In the genomic region with DNA sequence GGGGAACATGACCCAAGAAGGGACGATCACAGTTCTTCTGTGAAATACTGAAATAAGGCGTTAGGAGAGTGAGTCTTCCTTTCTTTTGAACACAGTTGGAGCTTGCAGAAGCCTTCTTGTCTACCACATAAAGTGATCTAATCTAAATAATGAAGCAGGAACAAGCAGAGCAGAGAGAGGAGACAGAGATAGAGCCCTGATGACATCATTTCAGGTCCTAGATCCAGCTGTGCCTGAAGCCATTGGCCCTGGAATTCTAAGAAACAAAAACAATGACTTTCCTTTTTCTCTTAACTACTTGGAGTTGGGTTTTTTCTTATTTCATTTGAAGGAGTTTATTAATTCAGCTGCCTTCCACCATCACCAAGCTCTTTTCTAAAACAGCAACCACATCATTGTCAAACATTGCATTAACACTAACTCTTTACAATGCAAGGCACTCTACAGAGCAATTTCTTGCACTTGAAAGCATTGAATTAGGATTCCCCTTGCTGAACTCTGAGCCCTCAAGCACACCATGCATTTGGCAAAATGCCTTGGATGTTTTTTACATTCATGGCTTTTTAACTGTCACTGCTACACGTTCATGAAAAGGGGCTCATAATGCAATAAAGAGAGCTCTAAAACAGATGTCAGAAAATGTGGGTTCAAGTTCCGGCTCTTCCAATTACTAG, we compare ENCODE assay signal across 14 cellular contexts.
"Had no signal": no experiment of that assay in that cellular context is flagged by ENCODE, and none has a peak within 500 bp of the region (broad histone marks: within the 10 kb centered on the region; RNA-seq: fewer than 3 reads in every experiment).

No MANE protein-coding gene starts in this region.

- DNase-seq: activated CD4-positive, alpha-beta T cell treated with anti-CD3 and anti-CD28 coated beads for 1 hour; activated CD4-positive, alpha-beta T cell treated with anti-CD3 and anti-CD28 coated beads, Interleukin-2, amount 50 U/mL, for 48 hours; activated CD8-positive, alpha-beta memory T cell treated with anti-CD3 and anti-CD28 coated beads, Interleukin-2, amount 10 ng/mL, durations not matched to agents 7 days and 5 days; activated naive CD4-positive, alpha-beta T cell treated with anti-CD3 and anti-CD28 coated beads, Interleukin-2, amount 50 U/mL, for 16 hours; activated T-cell treated with anti-CD3 and anti-CD28 coated beads, Interleukin-2, amount 50 U/mL, for 24 hours; hippocampal formation; kidney; left ventricle myocardium inferior; natural killer cell; T-helper 9 cell had no signal

- H3K4me1 ChIP-seq: left ventricle myocardium inferior had no signal

- H3K4me3 ChIP-seq: left ventricle myocardium inferior had no signal

- ATAC-seq: activated CD8-positive, alpha-beta memory T cell treated with anti-CD3 and anti-CD28 coated beads, Interleukin-2, amount 10 ng/mL, durations not matched to agents 7 days and 5 days; esophagus mucosa; natural killer cell; stimulated activated effector memory CD8-positive, alpha-beta T cell treated with anti-CD3 and anti-CD28 coated beads, Interleukin-12 subunit alpha, Interleukin-12 subunit beta, amount 100 ng/mL, for 72 hours had no signal

- H3K36me3 ChIP-seq: left ventricle myocardium inferior, neutrophil had no signal

- H3K27ac ChIP-seq: left ventricle myocardium inferior, neutrophil, VCaP had no signal

- H3K9me3 ChIP-seq: left ventricle myocardium inferior, neutrophil had no signal
